Comparison of ENCODE assay signal across 1 cellular context in the genomic region with DNA sequence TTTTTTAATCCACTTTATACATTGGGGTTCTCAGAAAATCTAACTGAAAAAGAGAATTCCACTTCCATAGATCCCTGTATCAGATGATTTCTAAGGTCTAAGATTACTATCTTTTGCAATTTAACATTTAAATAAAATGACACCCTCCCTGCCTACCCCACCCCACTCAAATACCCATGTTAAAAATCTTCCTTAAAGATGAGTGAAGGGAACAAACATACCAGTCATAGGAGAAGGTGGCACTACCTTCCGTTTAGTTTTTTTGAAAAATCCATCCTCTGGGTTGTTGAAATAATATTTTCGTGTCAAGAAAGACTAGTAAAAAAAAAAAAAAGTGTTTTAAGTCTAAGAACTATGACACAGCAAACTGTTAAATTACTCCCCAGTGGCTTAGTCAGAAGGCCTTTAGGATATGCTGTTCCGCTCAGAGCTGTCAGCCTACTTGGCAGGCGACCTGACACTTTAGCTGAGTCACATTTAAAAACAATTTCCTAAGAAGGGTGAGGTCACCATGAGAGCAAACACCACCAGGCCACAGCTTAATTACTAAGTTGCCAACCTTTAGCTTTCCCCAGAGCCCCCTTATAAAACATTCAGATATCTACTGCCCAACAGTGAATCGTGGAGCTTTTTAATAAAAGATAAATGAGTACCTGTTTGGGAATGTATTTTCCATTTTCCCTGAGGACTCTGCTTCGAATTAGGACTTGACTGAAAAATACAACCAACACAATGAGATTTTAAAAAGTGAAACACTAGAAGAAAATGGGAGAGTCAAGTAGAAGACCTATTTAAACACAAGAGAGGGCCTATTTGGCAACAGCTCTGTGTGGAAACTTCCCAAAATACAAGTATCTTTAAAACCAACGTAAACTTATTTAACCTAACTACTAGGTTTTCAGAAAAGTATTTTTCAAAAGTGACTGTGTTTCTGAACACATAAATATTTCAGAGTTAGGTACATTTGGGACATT.
TF ChIP-seq lines count a peak whose summit lies in the region.

No MANE protein-coding gene starts in this region.

TF ChIP-seq in K562, 482 proteins besides CTCF, POLR2A, EP300 and RAD21 (continued from another document and continues in another):
- TF ChIP-seq, protein P1, sequence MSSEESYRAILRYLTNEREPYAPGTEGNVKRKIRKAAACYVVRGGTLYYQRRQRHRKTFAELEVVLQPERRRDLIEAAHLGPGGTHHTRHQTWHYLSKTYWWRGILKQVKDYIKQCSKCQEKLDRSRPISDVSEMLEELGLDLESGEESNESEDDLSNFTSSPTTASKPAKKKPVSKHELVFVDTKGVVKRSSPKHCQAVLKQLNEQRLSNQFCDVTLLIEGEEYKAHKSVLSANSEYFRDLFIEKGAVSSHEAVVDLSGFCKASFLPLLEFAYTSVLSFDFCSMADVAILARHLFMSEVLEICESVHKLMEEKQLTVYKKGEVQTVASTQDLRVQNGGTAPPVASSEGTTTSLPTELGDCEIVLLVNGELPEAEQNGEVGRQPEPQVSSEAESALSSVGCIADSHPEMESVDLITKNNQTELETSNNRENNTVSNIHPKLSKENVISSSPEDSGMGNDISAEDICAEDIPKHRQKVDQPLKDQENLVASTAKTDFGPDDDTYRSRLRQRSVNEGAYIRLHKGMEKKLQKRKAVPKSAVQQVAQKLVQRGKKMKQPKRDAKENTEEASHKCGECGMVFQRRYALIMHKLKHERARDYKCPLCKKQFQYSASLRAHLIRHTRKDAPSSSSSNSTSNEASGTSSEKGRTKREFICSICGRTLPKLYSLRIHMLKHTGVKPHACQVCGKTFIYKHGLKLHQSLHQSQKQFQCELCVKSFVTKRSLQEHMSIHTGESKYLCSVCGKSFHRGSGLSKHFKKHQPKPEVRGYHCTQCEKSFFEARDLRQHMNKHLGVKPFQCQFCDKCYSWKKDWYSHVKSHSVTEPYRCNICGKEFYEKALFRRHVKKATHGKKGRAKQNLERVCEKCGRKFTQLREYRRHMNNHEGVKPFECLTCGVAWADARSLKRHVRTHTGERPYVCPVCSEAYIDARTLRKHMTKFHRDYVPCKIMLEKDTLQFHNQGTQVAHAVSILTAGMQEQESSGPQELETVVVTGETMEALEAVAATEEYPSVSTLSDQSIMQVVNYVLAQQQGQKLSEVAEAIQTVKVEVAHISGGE (CRISPR knock-in tag; IDR thresholded peaks at IDR 0.05): no peak; a peak in 1 of 6 replicates
- TF ChIP-seq HEY1 (CRISPR knock-in tag; IDR thresholded peaks at IDR 0.05; ENCODE audit: borderline replicate concordance) (no peak), CHD4 (IDR thresholded peaks at IDR 0.05; ENCODE audit: insufficient read depth, insufficient replicate concordance, low read depth, low read length, poor library complexity, severe bottlenecking) (no peak), HDGF (IDR thresholded peaks at IDR 0.05) (peak; percentile 66), MCM3 (IDR thresholded peaks at IDR 0.05) (no peak), TRIM25 (IDR thresholded peaks at IDR 0.05; ENCODE audit: borderline replicate concordance) (no peak), ETV1 (tag; conservative IDR thresholded peaks at IDR 0.05; ENCODE audit: low read depth) (peak; percentile 7; the same call in 1 of the 2 replicates), ZNF586 (CRISPR knock-in tag; conservative IDR thresholded peaks at IDR 0.05) (0 out of 2 replicates have a peak, but pooled peaks have one; percentile 49), U2AF1 (optimal IDR thresholded peaks at IDR 0.05; ENCODE audit: low read depth, low read length) (no peak), MED1 (CRISPR knock-in tag; IDR thresholded peaks at IDR 0.05; ENCODE audit: borderline replicate concordance) (no peak), ZNF717 (CRISPR knock-in tag; IDR thresholded peaks at IDR 0.05) (no peak), ETV5 (CRISPR knock-in tag; IDR thresholded peaks at IDR 0.05; ENCODE audit: low read depth) (no peak), ETV6 (IDR thresholded peaks at IDR 0.05; ENCODE audit: borderline replicate concordance in 1 of 2, low read depth in 2 of 2, low read length in 1 of 2) (no peak; a peak in 1 of 4 replicates), ETV6 (CRISPR knock-in tag; IDR thresholded peaks at IDR 0.05; ENCODE audit: borderline replicate concordance) (no peak), TEAD1 (CRISPR knock-in tag; IDR thresholded peaks at IDR 0.05) (peak; percentile 39 to 72; a peak in 2 of 4 replicates), ZNF830 (CRISPR knock-in tag; IDR thresholded peaks at IDR 0.05) (no peak), HDAC2 (IDR thresholded peaks at IDR 0.05) (peak; percentile 60; the same call in 1 of the 2 replicates), SIN3A (IDR thresholded peaks at IDR 0.05; ENCODE audit: borderline replicate concordance in 2 of 2, control insufficient read depth in 1 of 2, low read depth in 2 of 2, low read length in 2 of 2) (peak; percentile 35 to 60; a peak in 2 of 4 replicates), SREBF2 (CRISPR knock-in tag; IDR thresholded peaks at IDR 0.05) (no peak), NFYB (IDR thresholded peaks at IDR 0.05; ENCODE audit: extremely low read depth, insufficient read length) (no peak), POLR2H (tag; IDR thresholded peaks at IDR 0.05; ENCODE audit: low read depth) (peak; percentile 87), STAT5B (CRISPR knock-in tag; IDR thresholded peaks at IDR 0.05) (peak; percentile 25; the same call in 1 of the 2 replicates), KDM2B (CRISPR knock-in tag; IDR thresholded peaks at IDR 0.05) (no peak), E2F8 (IDR thresholded peaks at IDR 0.05; ENCODE audit: low read depth, partially characterized antibody) (peak; percentile 53), MYNN (IDR thresholded peaks at IDR 0.05) (peak; percentile 73), MYNN (CRISPR knock-in tag; IDR thresholded peaks at IDR 0.05) (no peak), PCBP1 (IDR thresholded peaks at IDR 0.05; ENCODE audit: low read depth, low read length, poor library complexity, severe bottlenecking) (no peak), ZNF695 (CRISPR knock-in tag; IDR thresholded peaks at IDR 0.05) (no peak), U2AF2 (optimal IDR thresholded peaks at IDR 0.05; ENCODE audit: low read depth, low read length) (no peak), MYC (IDR thresholded peaks at IDR 0.05; ENCODE audit: low read depth, low read length) (peak; percentile 63; the same call in 1 of the 2 replicates), MYC (CRISPR knock-in tag; IDR thresholded peaks at IDR 0.05; ENCODE audit: borderline replicate concordance, low read depth) (no peak), CC2D1A (IDR thresholded peaks at IDR 0.05) (no peak), E2F5 (CRISPR knock-in tag; IDR thresholded peaks at IDR 0.05) (no peak), ZNF766 (CRISPR knock-in tag; conservative IDR thresholded peaks at IDR 0.05) (peak; percentile 78), SRSF1 (IDR thresholded peaks at IDR 0.05; ENCODE audit: low read depth, low read length) (no peak), SP1 (CRISPR knock-in tag; IDR thresholded peaks at IDR 0.05) (no peak), ZNF398 (CRISPR knock-in tag; IDR thresholded peaks at IDR 0.05) (no peak), ZNF764 (CRISPR knock-in tag; IDR thresholded peaks at IDR 0.05; ENCODE audit: low read depth) (no peak), ZNF133 (CRISPR knock-in tag; IDR thresholded peaks at IDR 0.05) (no peak), ZNF76 (CRISPR knock-in tag; IDR thresholded peaks at IDR 0.05; ENCODE audit: borderline replicate concordance) (no peak), BCL6 (CRISPR knock-in tag; IDR thresholded peaks at IDR 0.05) (no peak), PML (IDR thresholded peaks at IDR 0.05; ENCODE audit: low read length) (peak; percentile 75; the same call in 1 of the 2 replicates), MTF1 (CRISPR knock-in tag; IDR thresholded peaks at IDR 0.05; ENCODE audit: borderline replicate concordance) (0 out of 2 replicates have a peak, but pooled peaks have one; percentile 55), NR4A1 (CRISPR knock-in tag; IDR thresholded peaks at IDR 0.05) (no peak), NR4A1 (tag; IDR thresholded peaks at IDR 0.05) (peak; percentile 65; the same call in 1 of the 2 replicates), TEAD4 (IDR thresholded peaks at IDR 0.05; ENCODE audit: low read length) (peak; percentile 81), TEAD4 (CRISPR knock-in tag; IDR thresholded peaks at IDR 0.05; ENCODE audit: borderline replicate concordance) (no peak), NCOA6 (IDR thresholded peaks at IDR 0.05) (no peak), POU5F1 (IDR thresholded peaks at IDR 0.05; ENCODE audit: borderline replicate concordance, low read depth, low read length, partially characterized antibody) (no peak), NFXL1 (CRISPR knock-in tag; IDR thresholded peaks at IDR 0.05) (peak; percentile 76)
- TF ChIP-seq, protein P2, sequence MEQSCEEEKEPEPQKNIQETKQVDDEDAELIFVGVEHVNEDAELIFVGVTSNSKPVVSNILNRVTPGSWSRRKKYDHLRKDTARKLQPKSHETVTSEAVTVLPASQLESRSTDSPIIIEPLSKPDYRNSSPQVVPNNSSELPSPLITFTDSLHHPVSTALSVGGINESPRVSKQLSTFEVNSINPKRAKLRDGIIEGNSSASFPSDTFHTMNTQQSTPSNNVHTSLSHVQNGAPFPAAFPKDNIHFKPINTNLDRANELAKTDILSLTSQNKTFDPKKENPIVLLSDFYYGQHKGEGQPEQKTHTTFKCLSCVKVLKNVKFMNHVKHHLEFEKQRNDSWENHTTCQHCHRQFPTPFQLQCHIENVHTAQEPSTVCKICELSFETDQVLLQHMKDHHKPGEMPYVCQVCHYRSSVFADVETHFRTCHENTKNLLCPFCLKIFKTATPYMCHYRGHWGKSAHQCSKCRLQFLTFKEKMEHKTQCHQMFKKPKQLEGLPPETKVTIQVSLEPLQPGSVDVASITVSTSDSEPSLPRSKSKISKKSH (CRISPR knock-in tag; IDR thresholded peaks at IDR 0.05): no peak
- TF ChIP-seq, protein P3, sequence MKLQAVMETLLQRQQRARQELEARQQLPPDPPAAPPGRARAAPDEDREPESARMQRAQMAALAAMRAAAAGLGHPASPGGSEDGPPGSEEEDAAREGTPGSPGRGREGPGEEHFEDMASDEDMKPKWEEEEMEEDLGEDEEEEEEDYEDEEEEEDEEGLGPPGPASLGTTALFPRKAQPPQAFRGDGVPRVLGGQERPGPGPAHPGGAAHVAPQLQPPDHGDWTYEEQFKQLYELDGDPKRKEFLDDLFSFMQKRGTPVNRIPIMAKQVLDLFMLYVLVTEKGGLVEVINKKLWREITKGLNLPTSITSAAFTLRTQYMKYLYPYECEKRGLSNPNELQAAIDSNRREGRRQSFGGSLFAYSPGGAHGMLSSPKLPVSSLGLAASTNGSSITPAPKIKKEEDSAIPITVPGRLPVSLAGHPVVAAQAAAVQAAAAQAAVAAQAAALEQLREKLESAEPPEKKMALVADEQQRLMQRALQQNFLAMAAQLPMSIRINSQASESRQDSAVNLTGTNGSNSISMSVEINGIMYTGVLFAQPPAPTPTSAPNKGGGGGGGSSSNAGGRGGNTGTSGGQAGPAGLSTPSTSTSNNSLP (IDR thresholded peaks at IDR 0.05; ENCODE audit: borderline replicate concordance, low read depth, low read length): peak; percentile 83; the same call in 1 of the 2 replicates
